In genomic region chr19:48739835-48740704, GRCh38 we compare ENCODE assay signal across 8 cellular contexts. TPM values are rescaled to one million over a fixed set of nuclear protein-coding genes. Genes with fewer than 3 reads are reported as not detected.
DNase-seq lines count a peak whose midpoint lies in the region; ATAC-seq, FAIRE-seq and TF ChIP-seq lines count a peak whose summit lies in the region.

TSS of gene RASIP1 (minus strand) at chr19:48740610. CDS start at chr19:48740282, 328 bp downstream.

- H3K4me3 Mint-ChIP-seq in natural killer cell: peak within 1 kb of the TSS; percentile 49
- no peak within 1 kb of the TSS for H3K4me3 Mint-ChIP-seq in natural killer cell treated with Interleukin-12 subunit alpha and Interleukin-12 subunit beta and Interleukin-15 and Interleukin-18, amount 100 ng/mL, for 72 hours

- H3K4me1 Mint-ChIP-seq in natural killer cell: peaks cover 8 to 25% of the 10 kb centered on the region in 2 donors
- H3K4me1 Mint-ChIP-seq in natural killer cell treated with Interleukin-12 subunit alpha and Interleukin-12 subunit beta and Interleukin-15 and Interleukin-18, amount 100 ng/mL, for 72 hours (ENCODE audit: low read depth in 2 of 2): peaks cover 7 to 11% of the 10 kb centered on the region in 2 donors

- H3K36me3 ChIP-seq in effector memory CD4-positive, alpha-beta T cell (ENCODE audit: control insufficient read depth, insufficient read depth, low read length): no peaks in the 10 kb centered on the region
- H3K36me3 ChIP-seq in muscle layer of duodenum (ENCODE audit: control insufficient read depth in 1 of 2, insufficient read depth in 2 of 2, low read length in 2 of 2): no peaks in the 10 kb centered on the region

- no peaks in the 10 kb centered on the region for H3K9me3 ChIP-seq in effector memory CD4-positive, alpha-beta T cell (ENCODE audit: control insufficient read depth, low read length)
- H3K9me3 ChIP-seq in muscle layer of duodenum (ENCODE audit: control insufficient read depth in 1 of 2, low read length in 2 of 2): no peaks in the 10 kb centered on the region

- no peak for TF ChIP-seq CTCF in natural killer cell (IDR thresholded peaks at IDR 0.05)

- intact Hi-C loops in natural killer cell (cut with micrococcal nuclease): loop anchor here (5.0 kb wide), 1 partner anchor 93 kb away; the partner anchor contains the start of gene CA11

- no peak for FAIRE-seq in frontal cortex (lab: Jason Lieb, UNC)

- H3K27ac Mint-ChIP-seq in natural killer cell: no peak within 1 kb of the TSS
- no peak within 1 kb of the TSS for H3K27ac Mint-ChIP-seq in natural killer cell treated with Interleukin-12 subunit alpha and Interleukin-12 subunit beta and Interleukin-15 and Interleukin-18, amount 100 ng/mL, for 72 hours

- no peaks in the 10 kb centered on the region for H3K27me3 ChIP-seq in effector memory CD4-positive, alpha-beta T cell (replicated peaks; ENCODE audit: control insufficient read depth, insufficient read depth, low read length, poor library complexity, severe bottlenecking)
- peaks cover 6% of the 10 kb centered on the region for H3K27me3 ChIP-seq in muscle layer of duodenum (ENCODE audit: low read depth, low read length)

- no peaks in the 10 kb centered on the region for H3K36me3 Mint-ChIP-seq in natural killer cell
- H3K36me3 Mint-ChIP-seq in natural killer cell treated with Interleukin-12 subunit alpha and Interleukin-12 subunit beta and Interleukin-15 and Interleukin-18, amount 100 ng/mL, for 72 hours: no peaks in the 10 kb centered on the region

- peak within 1 kb of the TSS; percentile 66 for H3K4me3 ChIP-seq in effector memory CD4-positive, alpha-beta T cell (ENCODE audit: insufficient read depth, low read depth, low read length, poor library complexity, severe bottlenecking)
- peak within 1 kb of the TSS; percentile 1 to 62 for H3K4me3 ChIP-seq in muscle layer of duodenum (ENCODE audit: low read depth in 1 of 2, low read length in 2 of 2)

- H3K9me3 Mint-ChIP-seq in natural killer cell: no peaks in the 10 kb centered on the region
- H3K9me3 Mint-ChIP-seq in natural killer cell treated with Interleukin-12 subunit alpha and Interleukin-12 subunit beta and Interleukin-15 and Interleukin-18, amount 100 ng/mL, for 72 hours: no peaks in the 10 kb centered on the region

- DNase-seq in natural killer cell (no peak), GM19240 (ENCODE audit: insufficient read length, low spot score) (no peak), frontal cortex (ENCODE audit: low spot score in 2 of 2) (no peak)
- no peak for DNase-seq in natural killer cell treated with Interleukin-12 subunit alpha and Interleukin-12 subunit beta and Interleukin-15 and Interleukin-18, amount 100 ng/mL, for 72 hours (ENCODE audit: low spot score)
- no peak for DNase-seq in effector memory CD4-positive, alpha-beta T cell

- no peak for ATAC-seq in natural killer cell
- ATAC-seq in natural killer cell treated with Interleukin-12 subunit alpha and Interleukin-12 subunit beta and Interleukin-15 and Interleukin-18, amount 100 ng/mL, for 72 hours: no peak
- no peak for ATAC-seq in HG03045 (IDR thresholded peaks at IDR 0.05; ENCODE audit: unreplicated experiment)
- ATAC-seq in GM21447 (IDR thresholded peaks at IDR 0.05; ENCODE audit: unreplicated experiment): no peak

- peaks cover 0 to 4% of the 10 kb centered on the region in 2 donors for H3K27me3 Mint-ChIP-seq in natural killer cell (ENCODE audit: low read depth in 2 of 2)
- peaks cover 0 to 10% of the 10 kb centered on the region in 2 donors for H3K27me3 Mint-ChIP-seq in natural killer cell treated with Interleukin-12 subunit alpha and Interleukin-12 subunit beta and Interleukin-15 and Interleukin-18, amount 100 ng/mL, for 72 hours

- no peak within 1 kb of the TSS for H3K27ac ChIP-seq in effector memory CD4-positive, alpha-beta T cell (ENCODE audit: insufficient read depth, low read length, poor library complexity, severe bottlenecking)
- H3K27ac ChIP-seq in muscle layer of duodenum (ENCODE audit: low read length): peak within 1 kb of the TSS; percentile 16

- peaks cover 18% of the 10 kb centered on the region for H3K4me1 ChIP-seq in effector memory CD4-positive, alpha-beta T cell (ENCODE audit: control insufficient read depth, insufficient read depth, low read length, poor library complexity, severe bottlenecking)
- H3K4me1 ChIP-seq in muscle layer of duodenum (ENCODE audit: control insufficient read depth in 1 of 2, insufficient read depth in 2 of 2, low read length in 2 of 2): peaks cover 0 to 5% of the 10 kb centered on the region in 2 donors

RNA-seq across cellular contexts. Expression of gene RASIP1, which starts in this region (rescaled TPM):
- total RNA-seq in natural killer cell: not detected
- under 1 TPM; 0.12 to 0.95 TPM for total RNA-seq in natural killer cell treated with Interleukin-12 subunit alpha and Interleukin-12 subunit beta and Interleukin-15 and Interleukin-18, amount 100 ng/mL, for 72 hours
- 2.9 TPM for total RNA-seq in frontal cortex
